In genomic region chr18:48942086-48942485, GRCh38 we compare ENCODE assay signal across 7 cellular contexts. TPM values are rescaled to one million over a fixed set of nuclear protein-coding genes. Genes with fewer than 3 reads are reported as not detected.
DNase-seq lines count a peak whose midpoint lies in the region; ATAC-seq and TF ChIP-seq lines count a peak whose summit lies in the region.

No MANE protein-coding gene starts in this region.

- H3F3A ChIP-seq in GM23338 (replicated peaks; ENCODE audit: low read depth) (peaks cover 24% of the 10 kb centered on the region; the same call in 1 of the 2 replicates), smooth muscle cell (ENCODE audit: low read depth) (peaks cover 63% of the 10 kb centered on the region)

- peaks cover 99% of the 10 kb centered on the region for H3K4me1 Mint-ChIP-seq in GM23338
- H3K4me1 Mint-ChIP-seq in immature natural killer cell, result peaks cover 99 to 100% of the 10 kb centered on the region in 2 donors

- H3K79me2 ChIP-seq in GM23338 (replicated peaks; ENCODE audit: insufficient read depth) (peaks cover 100% of the 10 kb centered on the region), smooth muscle cell (ENCODE audit: low read depth) (peaks cover 98% of the 10 kb centered on the region)

- no peaks in the 10 kb centered on the region for H3K9me3 Mint-ChIP-seq in GM23338
- H3K9me3 Mint-ChIP-seq in immature natural killer cell, result no peaks in the 10 kb centered on the region

- H3K36me3 Mint-ChIP-seq in GM23338 (ENCODE audit: low read depth), result peaks cover 81% of the 10 kb centered on the region
- H3K36me3 Mint-ChIP-seq in immature natural killer cell, result peaks cover 4 to 54% (median 22%) of the 10 kb centered on the region in 3 donors

- H3K4me3 Mint-ChIP-seq in GM23338, result no peak overlapping the region; the same call in 2 of the 3 replicates
- H3K4me3 Mint-ChIP-seq in immature natural killer cell, result peak overlapping the region; percentile 82 to 99 (median 85)

- H3K27me3 ChIP-seq in GM23338 (ENCODE audit: insufficient read depth) (no peaks in the 10 kb centered on the region), smooth muscle cell (ENCODE audit: low read depth) (no peaks in the 10 kb centered on the region)

- H2AFZ ChIP-seq in GM23338 (no peak overlapping the region), smooth muscle cell (ENCODE audit: low read depth) (no peak overlapping the region)

- H3K4me1 ChIP-seq in GM23338 (ENCODE audit: insufficient read depth), result peaks cover 94% of the 10 kb centered on the region
- H3K4me1 ChIP-seq in smooth muscle cell (ENCODE audit: low read depth), result peaks cover 64% of the 10 kb centered on the region

- 0 out of 2 replicates have a peak overlapping the region, but pooled peaks have one; percentile 20 for H3K4me3 ChIP-seq in GM23338
- peak overlapping the region; percentile 46 for H3K4me3 ChIP-seq in smooth muscle cell

- WGBS in smooth muscle cell (ENCODE audit: low lambda C conversion rate), result 27% methylated on average over 8 of the region's 8 CpGs

- H3K9ac ChIP-seq in smooth muscle cell (ENCODE audit: low read depth), result peak overlapping the region; percentile 90

- H3K27ac Mint-ChIP-seq in GM23338 (no peak overlapping the region), immature natural killer cell (peak overlapping the region; percentile 92 to 100 (median 99))

- H3K27ac ChIP-seq in GM23338 (ENCODE audit: low read depth), result peak overlapping the region; percentile 59; the same call in 1 of the 2 replicates
- peak overlapping the region; percentile 97; the same call in 1 of the 2 replicates for H3K27ac ChIP-seq in VCaP
- H3K27ac ChIP-seq in smooth muscle cell (ENCODE audit: low read depth), result peak overlapping the region; percentile 100

- no peak for ATAC-seq in GM23338
- no peak for ATAC-seq in GM18858 (IDR thresholded peaks at IDR 0.05; ENCODE audit: unreplicated experiment)

- H3K36me3 ChIP-seq in GM23338 (ENCODE audit: insufficient read depth) (peaks cover 4% of the 10 kb centered on the region; the same call in 1 of the 2 replicates), smooth muscle cell (ENCODE audit: low read depth) (no peaks in the 10 kb centered on the region)

- no peak for TF ChIP-seq CTCF in GM23338 (conservative IDR thresholded peaks at IDR 0.05; ENCODE audit: low read depth in 2 of 2)
- no peak for TF ChIP-seq CTCF in VCaP (conservative IDR thresholded peaks at IDR 0.05)
- no peak for TF ChIP-seq CTCF in smooth muscle cell (IDR thresholded peaks at IDR 0.05; ENCODE audit: borderline replicate concordance, insufficient read depth, poor library complexity, severe bottlenecking)

- no peak for DNase-seq in GM23338 (ENCODE audit: low spot score)
- no peak for DNase-seq in immature natural killer cell
- no peak for DNase-seq in smooth muscle cell (lab: John Stamatoyannopoulos, UW; ENCODE audit: unreplicated experiment)
- DNase-seq in LoVo (ENCODE audit: low spot score), result no peak
- DNase-seq in EL, result no peak

- H4K20me1 ChIP-seq in GM23338 (replicated peaks; ENCODE audit: insufficient read depth) (peaks cover 88% of the 10 kb centered on the region), smooth muscle cell (ENCODE audit: low read depth) (peaks cover 98% of the 10 kb centered on the region)

- no peaks in the 10 kb centered on the region for H3K9me2 ChIP-seq in GM23338 (ENCODE audit: insufficient read depth)

- peaks cover 11% of the 10 kb centered on the region for H3K27me3 Mint-ChIP-seq in GM23338 (ENCODE audit: insufficient read depth, low read depth, poor library complexity)
- H3K27me3 Mint-ChIP-seq in immature natural killer cell (ENCODE audit: low read depth in 3 of 3), result peaks cover 14 to 46% (median 33%) of the 10 kb centered on the region in 3 donors

- peak overlapping the region; percentile 77 for H3K4me2 ChIP-seq in GM23338
- H3K4me2 ChIP-seq in smooth muscle cell, result peak overlapping the region; percentile 91

- no peaks in the 10 kb centered on the region for H3K9me3 ChIP-seq in smooth muscle cell (replicated peaks; ENCODE audit: low read depth)

TF ChIP-seq in GM23338, 12 proteins besides CTCF, POLR2A, EP300 and RAD21 (continues in another document):
- TF ChIP-seq ZNF331 (CRISPR knock-in tag; IDR thresholded peaks at IDR 0.05; ENCODE audit: low read depth) (no peak), REST (IDR thresholded peaks at IDR 0.05; ENCODE audit: unreplicated experiment) (no peak), STAT1 (IDR thresholded peaks at IDR 0.05; ENCODE audit: unreplicated experiment) (no peak), NANOG (IDR thresholded peaks at IDR 0.05; ENCODE audit: borderline replicate concordance) (no peak), JUNB (IDR thresholded peaks at IDR 0.05; ENCODE audit: unreplicated experiment) (no peak), ZNF114 (CRISPR knock-in tag; IDR thresholded peaks at IDR 0.05) (no peak), POLR2AphosphoS5 (IDR thresholded peaks at IDR 0.05; ENCODE audit: low read depth) (no peak), EZH2 (IDR thresholded peaks at IDR 0.05; ENCODE audit: low read depth, unreplicated experiment) (no peak)
- TF ChIP-seq, protein P1, sequence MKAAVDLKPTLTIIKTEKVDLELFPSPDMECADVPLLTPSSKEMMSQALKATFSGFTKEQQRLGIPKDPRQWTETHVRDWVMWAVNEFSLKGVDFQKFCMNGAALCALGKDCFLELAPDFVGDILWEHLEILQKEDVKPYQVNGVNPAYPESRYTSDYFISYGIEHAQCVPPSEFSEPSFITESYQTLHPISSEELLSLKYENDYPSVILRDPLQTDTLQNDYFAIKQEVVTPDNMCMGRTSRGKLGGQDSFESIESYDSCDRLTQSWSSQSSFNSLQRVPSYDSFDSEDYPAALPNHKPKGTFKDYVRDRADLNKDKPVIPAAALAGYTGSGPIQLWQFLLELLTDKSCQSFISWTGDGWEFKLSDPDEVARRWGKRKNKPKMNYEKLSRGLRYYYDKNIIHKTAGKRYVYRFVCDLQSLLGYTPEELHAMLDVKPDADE (IDR thresholded peaks at IDR 0.05), result no peak

RNA-seq across cellular contexts. Expression of gene SMAD7, which starts 8.7 kb away (rescaled TPM):
- total RNA-seq in GM23338 (2014; rRNA removed; shearing (Covaris generic)), result 28.8 and 29.8 TPM in 2 replicates
- polyA plus RNA-seq in GM23338 (2016; fragmentation: Nextera tagmentation; extraction: Ambion mirVana) (11.8 and 12.0 TPM in 2 replicates), immature natural killer cell (10 to 100 TPM; 10.1 to 17.4 (median 12.3) TPM), smooth muscle cell (134 and 136 TPM in 2 replicates)
- 114 and 142 TPM in 2 replicates for total RNA-seq in smooth muscle cell
